Comparison of ENCODE assay signal across 3 cellular contexts in genomic region chr5:107104040-107104773, GRCh38.
TF ChIP-seq lines count a peak whose summit lies in the region.

No MANE protein-coding gene starts in this region.

TF ChIP-seq in HEK293, 187 proteins besides CTCF, POLR2A, EP300 and RAD21 (continued from another document):
- TF ChIP-seq FEZF1 (tag by site-specific recombination; IDR thresholded peaks at IDR 0.05) (peak; percentile 76), ZNF747 (tag by site-specific recombination; IDR thresholded peaks at IDR 0.05) (no peak)

TF ChIP-seq in WTC11, 78 proteins besides CTCF, POLR2A, EP300 and RAD21 (continued from another document):
- TF ChIP-seq, protein P1, sequence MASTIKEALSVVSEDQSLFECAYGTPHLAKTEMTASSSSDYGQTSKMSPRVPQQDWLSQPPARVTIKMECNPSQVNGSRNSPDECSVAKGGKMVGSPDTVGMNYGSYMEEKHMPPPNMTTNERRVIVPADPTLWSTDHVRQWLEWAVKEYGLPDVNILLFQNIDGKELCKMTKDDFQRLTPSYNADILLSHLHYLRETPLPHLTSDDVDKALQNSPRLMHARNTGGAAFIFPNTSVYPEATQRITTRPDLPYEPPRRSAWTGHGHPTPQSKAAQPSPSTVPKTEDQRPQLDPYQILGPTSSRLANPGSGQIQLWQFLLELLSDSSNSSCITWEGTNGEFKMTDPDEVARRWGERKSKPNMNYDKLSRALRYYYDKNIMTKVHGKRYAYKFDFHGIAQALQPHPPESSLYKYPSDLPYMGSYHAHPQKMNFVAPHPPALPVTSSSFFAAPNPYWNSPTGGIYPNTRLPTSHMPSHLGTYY (CRISPR knock-in tag; IDR thresholded peaks at IDR 0.05), result no peak
- TF ChIP-seq NR1H2 (CRISPR knock-in tag; IDR thresholded peaks at IDR 0.05) (no peak), CREB1 (CRISPR knock-in tag; IDR thresholded peaks at IDR 0.05) (no peak), GRHL2 (CRISPR knock-in tag; IDR thresholded peaks at IDR 0.05; ENCODE audit: insufficient replicate concordance, severe bottlenecking) (no peak), ZNF263 (CRISPR knock-in tag; IDR thresholded peaks at IDR 0.05; ENCODE audit: low read depth) (no peak)
TF ChIP-seq in WTC11: peak in this region for 0.

TF ChIP-seq in SK-N-SH, 30 proteins besides CTCF, POLR2A, EP300 and RAD21 (continued from another document):
- TF ChIP-seq, protein P2, sequence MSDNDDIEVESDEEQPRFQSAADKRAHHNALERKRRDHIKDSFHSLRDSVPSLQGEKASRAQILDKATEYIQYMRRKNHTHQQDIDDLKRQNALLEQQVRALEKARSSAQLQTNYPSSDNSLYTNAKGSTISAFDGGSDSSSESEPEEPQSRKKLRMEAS (IDR thresholded peaks at IDR 0.05; ENCODE audit: low read depth), result no peak
- TF ChIP-seq EZH2phosphoT487 (IDR thresholded peaks at IDR 0.05; ENCODE audit: borderline replicate concordance, low read depth) (no peak), RXRA (IDR thresholded peaks at IDR 0.05; ENCODE audit: borderline replicate concordance, low read depth) (no peak), POLR2AphosphoS5 (IDR thresholded peaks at IDR 0.05; ENCODE audit: low read depth, low read length) (no peak), SIN3A (IDR thresholded peaks at IDR 0.05; ENCODE audit: borderline replicate concordance, low read depth, low read length) (no peak), MEF2A (IDR thresholded peaks at IDR 0.05; ENCODE audit: borderline replicate concordance, low read depth) (no peak), TEAD4 (IDR thresholded peaks at IDR 0.05; ENCODE audit: borderline replicate concordance, insufficient read depth) (no peak), GABPA (IDR thresholded peaks at IDR 0.05; ENCODE audit: low read depth) (no peak), RCOR1 (IDR thresholded peaks at IDR 0.05; ENCODE audit: low read length) (no peak), YY1 (IDR thresholded peaks at IDR 0.05; ENCODE audit: low read depth) (no peak), CHD2 (IDR thresholded peaks at IDR 0.05; ENCODE audit: low read length, partially characterized antibody) (no peak)
- TF ChIP-seq, protein P3, sequence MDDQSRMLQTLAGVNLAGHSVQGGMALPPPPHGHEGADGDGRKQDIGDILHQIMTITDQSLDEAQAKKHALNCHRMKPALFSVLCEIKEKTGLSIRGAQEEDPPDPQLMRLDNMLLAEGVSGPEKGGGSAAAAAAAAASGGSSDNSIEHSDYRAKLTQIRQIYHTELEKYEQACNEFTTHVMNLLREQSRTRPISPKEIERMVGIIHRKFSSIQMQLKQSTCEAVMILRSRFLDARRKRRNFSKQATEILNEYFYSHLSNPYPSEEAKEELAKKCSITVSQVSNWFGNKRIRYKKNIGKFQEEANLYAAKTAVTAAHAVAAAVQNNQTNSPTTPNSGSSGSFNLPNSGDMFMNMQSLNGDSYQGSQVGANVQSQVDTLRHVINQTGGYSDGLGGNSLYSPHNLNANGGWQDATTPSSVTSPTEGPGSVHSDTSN (IDR thresholded peaks at IDR 0.05), result no peak
- TF ChIP-seq, protein P4, sequence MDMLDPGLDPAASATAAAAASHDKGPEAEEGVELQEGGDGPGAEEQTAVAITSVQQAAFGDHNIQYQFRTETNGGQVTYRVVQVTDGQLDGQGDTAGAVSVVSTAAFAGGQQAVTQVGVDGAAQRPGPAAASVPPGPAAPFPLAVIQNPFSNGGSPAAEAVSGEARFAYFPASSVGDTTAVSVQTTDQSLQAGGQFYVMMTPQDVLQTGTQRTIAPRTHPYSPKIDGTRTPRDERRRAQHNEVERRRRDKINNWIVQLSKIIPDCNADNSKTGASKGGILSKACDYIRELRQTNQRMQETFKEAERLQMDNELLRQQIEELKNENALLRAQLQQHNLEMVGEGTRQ (IDR thresholded peaks at IDR 0.05; ENCODE audit: borderline replicate concordance, low read depth, low read length), result no peak
- TF ChIP-seq, protein P5, sequence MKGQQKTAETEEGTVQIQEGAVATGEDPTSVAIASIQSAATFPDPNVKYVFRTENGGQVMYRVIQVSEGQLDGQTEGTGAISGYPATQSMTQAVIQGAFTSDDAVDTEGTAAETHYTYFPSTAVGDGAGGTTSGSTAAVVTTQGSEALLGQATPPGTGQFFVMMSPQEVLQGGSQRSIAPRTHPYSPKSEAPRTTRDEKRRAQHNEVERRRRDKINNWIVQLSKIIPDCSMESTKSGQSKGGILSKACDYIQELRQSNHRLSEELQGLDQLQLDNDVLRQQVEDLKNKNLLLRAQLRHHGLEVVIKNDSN (IDR thresholded peaks at IDR 0.05; ENCODE audit: borderline replicate concordance, low read depth), result no peak
- TF ChIP-seq, protein P6, sequence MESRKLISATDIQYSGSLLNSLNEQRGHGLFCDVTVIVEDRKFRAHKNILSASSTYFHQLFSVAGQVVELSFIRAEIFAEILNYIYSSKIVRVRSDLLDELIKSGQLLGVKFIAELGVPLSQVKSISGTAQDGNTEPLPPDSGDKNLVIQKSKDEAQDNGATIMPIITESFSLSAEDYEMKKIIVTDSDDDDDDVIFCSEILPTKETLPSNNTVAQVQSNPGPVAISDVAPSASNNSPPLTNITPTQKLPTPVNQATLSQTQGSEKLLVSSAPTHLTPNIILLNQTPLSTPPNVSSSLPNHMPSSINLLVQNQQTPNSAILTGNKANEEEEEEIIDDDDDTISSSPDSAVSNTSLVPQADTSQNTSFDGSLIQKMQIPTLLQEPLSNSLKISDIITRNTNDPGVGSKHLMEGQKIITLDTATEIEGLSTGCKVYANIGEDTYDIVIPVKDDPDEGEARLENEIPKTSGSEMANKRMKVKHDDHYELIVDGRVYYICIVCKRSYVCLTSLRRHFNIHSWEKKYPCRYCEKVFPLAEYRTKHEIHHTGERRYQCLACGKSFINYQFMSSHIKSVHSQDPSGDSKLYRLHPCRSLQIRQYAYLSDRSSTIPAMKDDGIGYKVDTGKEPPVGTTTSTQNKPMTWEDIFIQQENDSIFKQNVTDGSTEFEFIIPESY (IDR thresholded peaks at IDR 0.05; ENCODE audit: borderline replicate concordance, low read depth), result no peak
